In genomic region chr10:21493841-21494220, GRCh38 we compare ENCODE assay signal across 11 cellular contexts. TPM values are rescaled to one million over a fixed set of nuclear protein-coding genes. Genes with fewer than 3 reads are reported as not detected.
DNase-seq lines count a peak whose midpoint lies in the region; ATAC-seq and TF ChIP-seq lines count a peak whose summit lies in the region.
"Had no signal": no experiment of that assay in that cellular context is flagged by ENCODE, and none has a peak within 500 bp of the region (broad histone marks: within the 10 kb centered on the region; RNA-seq: fewer than 3 reads in every experiment).

No MANE protein-coding gene starts in this region.

- no peaks in the 10 kb centered on the region; the same call in 1 of the 2 replicates for H3K27me3 ChIP-seq in BJ (ENCODE audit: control insufficient read depth, insufficient read depth, low read length)
- peaks cover 16% of the 10 kb centered on the region for H3K27me3 ChIP-seq in HUES48 (ENCODE audit: control insufficient read depth, insufficient read depth, low read length)
- no peaks in the 10 kb centered on the region for H3K27me3 ChIP-seq in SJCRH30

- H3K27ac ChIP-seq in HUES48 (ENCODE audit: low read depth, low read length) (peak overlapping the region; percentile 98), coronary artery (peak overlapping the region in 1 of 2 donors; percentile 2), SJCRH30 (no peak overlapping the region)
- H3K27ac ChIP-seq: KMS-11 had no signal

- no peak overlapping the region for H3K9ac ChIP-seq in HUES48 (ENCODE audit: low read depth, low read length)
- H3K9ac ChIP-seq: KMS-11 had no signal

- TF ChIP-seq CTCF in BJ (IDR thresholded peaks at IDR 0.05; ENCODE audit: insufficient read depth, low read depth, low read length): no peak
- TF ChIP-seq CTCF in coronary artery (IDR thresholded peaks at IDR 0.05): no peak

- H3K36me3 Mint-ChIP-seq in natural killer cell treated with Interleukin-12 subunit alpha and Interleukin-12 subunit beta and Interleukin-15 and Interleukin-18, amount 100 ng/mL, for 72 hours: no peaks in the 10 kb centered on the region

- peak overlapping the region; percentile 90; the same call in 1 of the 2 replicates for H3K4me3 ChIP-seq in BJ (ENCODE audit: low read depth, low read length)
- H3K4me3 ChIP-seq in HUES48 (ENCODE audit: low read depth, low read length): peak overlapping the region; percentile 85; the same call in 1 of the 2 replicates
- peak overlapping the region; percentile 90 for H3K4me3 ChIP-seq in coronary artery
- no peak overlapping the region for H3K4me3 ChIP-seq in SJCRH30

- peaks cover 24 to 41% of the 10 kb centered on the region in 2 donors for H3K27me3 Mint-ChIP-seq in natural killer cell treated with Interleukin-12 subunit alpha and Interleukin-12 subunit beta and Interleukin-15 and Interleukin-18, amount 100 ng/mL, for 72 hours

- H3K27ac Mint-ChIP-seq in natural killer cell treated with Interleukin-12 subunit alpha and Interleukin-12 subunit beta and Interleukin-15 and Interleukin-18, amount 100 ng/mL, for 72 hours: no peak overlapping the region

- POLR2A ChIA-PET in BJ (lab: Charles Lee): interaction anchor here (0.6 kb wide), 3 partner anchors 39 to 896 kb away, joined by 3 to 8 read pairs (median 5); partner anchors contain the start of gene BMI1

- ATAC-seq in natural killer cell treated with Interleukin-12 subunit alpha and Interleukin-12 subunit beta and Interleukin-15 and Interleukin-18, amount 100 ng/mL, for 72 hours: no peak
- no peak for ATAC-seq in HG03432 (IDR thresholded peaks at IDR 0.05; ENCODE audit: unreplicated experiment)
- ATAC-seq in GM19328 (IDR thresholded peaks at IDR 0.05; ENCODE audit: unreplicated experiment): no peak
- no peak for ATAC-seq in HG03439 (IDR thresholded peaks at IDR 0.05; ENCODE audit: unreplicated experiment)

- DNase-seq in BJ (ENCODE audit: low read depth) (no peak), coronary artery (ENCODE audit: low spot score) (no peak), SJCRH30 (no peak)
- no peak for DNase-seq in natural killer cell treated with Interleukin-12 subunit alpha and Interleukin-12 subunit beta and Interleukin-15 and Interleukin-18, amount 100 ng/mL, for 72 hours (ENCODE audit: low spot score)
- DNase-seq: activated CD8-positive, alpha-beta memory T cell treated with anti-CD3 and anti-CD28 coated beads for 24 hours; occipital lobe had no signal

- no peaks in the 10 kb centered on the region for H3K9me3 ChIP-seq in HUES48 (ENCODE audit: control insufficient read depth, insufficient read depth, low read length)
- no peaks in the 10 kb centered on the region for H3K9me3 ChIP-seq in SJCRH30 (replicated peaks)

- peak overlapping the region; percentile 72 for H3K4me3 Mint-ChIP-seq in natural killer cell treated with Interleukin-12 subunit alpha and Interleukin-12 subunit beta and Interleukin-15 and Interleukin-18, amount 100 ng/mL, for 72 hours

- H3K4me1 ChIP-seq in HUES48 (ENCODE audit: control insufficient read depth, insufficient read depth, low read length) (peaks cover 27% of the 10 kb centered on the region), SJCRH30 (peaks cover 4% of the 10 kb centered on the region; the same call in 1 of the 2 replicates)

- peaks cover 6 to 10% of the 10 kb centered on the region in 2 donors for H3K4me1 Mint-ChIP-seq in natural killer cell treated with Interleukin-12 subunit alpha and Interleukin-12 subunit beta and Interleukin-15 and Interleukin-18, amount 100 ng/mL, for 72 hours (ENCODE audit: low read depth in 2 of 2)

- H3K36me3 ChIP-seq in BJ (ENCODE audit: control insufficient read depth, insufficient read depth, low read length): no peaks in the 10 kb centered on the region
- H3K36me3 ChIP-seq in HUES48 (ENCODE audit: control insufficient read depth, insufficient read depth, low read length): no peaks in the 10 kb centered on the region
- H3K36me3 ChIP-seq in SJCRH30: no peaks in the 10 kb centered on the region

- H3K9me3 Mint-ChIP-seq in natural killer cell treated with Interleukin-12 subunit alpha and Interleukin-12 subunit beta and Interleukin-15 and Interleukin-18, amount 100 ng/mL, for 72 hours: no peaks in the 10 kb centered on the region

- CTCF ChIA-PET in BJ (lab: Yijun Ruan, JAX): interaction anchor here (0.6 to 3.2 kb wide), 10 partner anchors 22 to 500 kb away, joined by 3 to 19 read pairs (median 4); no protein-coding TSS in a partner anchor

RNA-seq across cellular contexts. Expression of gene SKIDA1, which starts 31.7 kb away (rescaled TPM):
- 0.27 and 0.60 TPM in 2 replicates for polyA plus RNA-seq in BJ (2011; rRNA removed)
- 0.33 and 0.41 TPM in 2 replicates for polyA minus RNA-seq in BJ (2011; rRNA and poly(A)+ RNA removed)
- not detected for total RNA-seq in natural killer cell treated with Interleukin-12 subunit alpha and Interleukin-12 subunit beta and Interleukin-15 and Interleukin-18, amount 100 ng/mL, for 72 hours
- total RNA-seq in SJCRH30 (2014; rRNA removed; shearing (Covaris generic)): 1.4 and 1.8 TPM in 2 replicates

RNA-seq across cellular contexts. Expression of gene MLLT10, which starts 40.2 kb away (rescaled TPM):
- 30.2 and 32.4 TPM in 2 replicates for polyA plus RNA-seq in BJ (2011; rRNA removed)
- 42.3 and 44.4 TPM in 2 replicates for polyA minus RNA-seq in BJ (2011; rRNA and poly(A)+ RNA removed)
- total RNA-seq in natural killer cell treated with Interleukin-12 subunit alpha and Interleukin-12 subunit beta and Interleukin-15 and Interleukin-18, amount 100 ng/mL, for 72 hours: 10 to 100 TPM; 31.5 to 71.0 TPM
- 34.1 and 39.3 TPM in 2 replicates for total RNA-seq in SJCRH30 (2014; rRNA removed; shearing (Covaris generic))
